Comparison of ENCODE assay signal across 1 cellular context in the genomic region with DNA sequence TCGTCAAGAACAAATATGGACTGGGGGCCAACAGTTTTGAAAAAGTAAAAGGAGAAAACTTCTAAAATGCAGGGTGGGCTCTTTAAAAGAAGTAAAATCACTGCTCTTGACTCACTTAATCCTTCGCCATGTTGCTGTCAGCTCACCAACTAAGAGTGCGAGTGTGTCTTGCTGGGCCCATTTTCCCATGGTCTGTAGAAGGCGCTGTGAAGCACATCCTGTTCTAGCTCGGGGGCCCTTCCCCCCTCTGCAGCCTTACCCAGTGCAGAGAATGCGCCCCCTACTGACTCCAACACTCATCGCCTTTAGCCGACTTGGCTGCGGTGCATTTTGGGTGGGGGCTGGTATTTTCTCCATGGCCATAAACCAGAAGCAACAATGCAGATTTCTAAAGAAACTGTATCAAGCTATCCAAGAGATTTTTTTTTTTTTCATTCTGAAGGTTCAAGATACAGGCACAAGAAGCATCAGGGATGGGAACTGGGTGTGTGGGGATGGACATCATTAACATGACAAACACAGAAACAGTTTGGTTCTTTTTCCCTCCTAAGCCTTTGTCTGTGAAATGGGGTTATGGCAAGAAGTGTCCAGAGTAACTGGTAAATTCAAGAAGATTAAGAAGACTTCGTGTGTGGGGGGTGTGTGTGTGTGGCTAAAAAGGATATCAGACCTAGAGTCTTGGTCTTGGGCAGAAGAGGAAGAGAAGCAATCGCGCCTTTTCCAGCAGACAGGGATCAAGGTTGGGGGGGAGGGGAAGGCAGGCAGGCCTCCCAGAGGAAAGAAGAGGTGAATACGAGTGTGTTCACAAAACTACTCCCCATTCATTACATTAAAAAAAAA.
TF ChIP-seq lines count a peak whose summit lies in the region.

No MANE protein-coding gene starts in this region.

TF ChIP-seq in IMR-90, 13 proteins besides CTCF, POLR2A, EP300 and RAD21 (continued from another document):
- TF ChIP-seq, protein P1, sequence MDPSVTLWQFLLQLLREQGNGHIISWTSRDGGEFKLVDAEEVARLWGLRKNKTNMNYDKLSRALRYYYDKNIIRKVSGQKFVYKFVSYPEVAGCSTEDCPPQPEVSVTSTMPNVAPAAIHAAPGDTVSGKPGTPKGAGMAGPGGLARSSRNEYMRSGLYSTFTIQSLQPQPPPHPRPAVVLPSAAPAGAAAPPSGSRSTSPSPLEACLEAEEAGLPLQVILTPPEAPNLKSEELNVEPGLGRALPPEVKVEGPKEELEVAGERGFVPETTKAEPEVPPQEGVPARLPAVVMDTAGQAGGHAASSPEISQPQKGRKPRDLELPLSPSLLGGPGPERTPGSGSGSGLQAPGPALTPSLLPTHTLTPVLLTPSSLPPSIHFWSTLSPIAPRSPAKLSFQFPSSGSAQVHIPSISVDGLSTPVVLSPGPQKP (IDR thresholded peaks at IDR 0.05; ENCODE audit: borderline replicate concordance, low read depth, low read length) = no peak
- TF ChIP-seq CEBPB (IDR thresholded peaks at IDR 0.05; ENCODE audit: low read depth, low read length) = no peak
- TF ChIP-seq NFE2L2 (IDR thresholded peaks at IDR 0.05; ENCODE audit: low read depth, low read length) = no peak
- peak; percentile 36; the same call in 1 of the 2 replicates for TF ChIP-seq BHLHE40 (IDR thresholded peaks at IDR 0.05; ENCODE audit: low read depth, low read length)
- peak; percentile 76; the same call in 1 of the 2 replicates for TF ChIP-seq CHD1 (IDR thresholded peaks at IDR 0.05; ENCODE audit: low read depth, low read length)
- peak; percentile 89 for TF ChIP-seq SMC3 (IDR thresholded peaks at IDR 0.05; ENCODE audit: low read depth, low read length)
- peak; percentile 83 for TF ChIP-seq MAZ (IDR thresholded peaks at IDR 0.05; ENCODE audit: borderline replicate concordance, low read depth, low read length)
- no peak for TF ChIP-seq RFX5 (IDR thresholded peaks at IDR 0.05; ENCODE audit: low read depth, low read length)
- TF ChIP-seq MAFK (IDR thresholded peaks at IDR 0.05; ENCODE audit: low read depth, low read length) = peak; percentile 8; the same call in 1 of the 2 replicates
- no peak for TF ChIP-seq FOS (IDR thresholded peaks at IDR 0.05; ENCODE audit: low read depth, low read length)
- peak; percentile 68 for TF ChIP-seq MXI1 (IDR thresholded peaks at IDR 0.05; ENCODE audit: borderline replicate concordance, low read depth, low read length)
